In the genomic region with DNA sequence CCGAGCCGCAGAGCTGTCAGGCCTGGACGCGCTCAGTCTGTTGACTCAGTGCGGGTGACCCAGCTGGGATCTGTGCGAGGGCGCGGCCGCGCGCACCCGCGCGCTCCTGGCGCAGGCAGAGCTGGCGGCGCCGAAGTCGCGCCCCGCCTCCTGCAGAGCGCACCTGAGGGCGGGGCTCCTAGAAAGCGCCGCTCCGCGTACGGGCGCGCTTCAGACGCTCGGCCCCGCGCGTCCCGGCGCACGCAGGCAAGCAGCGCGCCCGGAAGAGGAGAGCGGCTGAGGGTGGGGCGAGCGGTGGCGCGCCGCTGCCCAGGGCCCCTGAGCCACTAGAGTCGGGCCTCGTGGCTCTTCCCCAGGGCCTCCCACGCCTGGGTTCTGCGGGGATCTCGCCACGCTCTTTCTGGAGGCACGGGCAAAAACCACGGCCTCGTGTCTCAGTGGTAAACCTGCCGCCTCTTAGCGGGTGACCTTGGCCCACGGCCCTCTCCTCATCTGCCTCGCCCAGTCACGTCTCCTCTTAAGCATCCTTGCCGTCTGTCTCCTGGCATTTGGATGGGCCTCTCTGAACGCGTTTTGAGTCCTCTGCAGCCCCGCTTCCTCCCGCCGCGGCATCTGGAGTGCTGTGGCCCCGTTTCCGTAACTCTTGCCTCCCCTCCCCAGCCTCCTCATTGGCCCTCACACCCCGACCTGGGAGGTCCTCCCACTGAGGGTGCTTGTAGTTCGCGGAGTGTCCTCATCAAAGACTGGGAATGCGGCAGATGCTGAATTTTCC, we compare ENCODE assay signal across 1 cellular context.
TF ChIP-seq lines count a peak whose summit lies in the region.

A gene with protein sequence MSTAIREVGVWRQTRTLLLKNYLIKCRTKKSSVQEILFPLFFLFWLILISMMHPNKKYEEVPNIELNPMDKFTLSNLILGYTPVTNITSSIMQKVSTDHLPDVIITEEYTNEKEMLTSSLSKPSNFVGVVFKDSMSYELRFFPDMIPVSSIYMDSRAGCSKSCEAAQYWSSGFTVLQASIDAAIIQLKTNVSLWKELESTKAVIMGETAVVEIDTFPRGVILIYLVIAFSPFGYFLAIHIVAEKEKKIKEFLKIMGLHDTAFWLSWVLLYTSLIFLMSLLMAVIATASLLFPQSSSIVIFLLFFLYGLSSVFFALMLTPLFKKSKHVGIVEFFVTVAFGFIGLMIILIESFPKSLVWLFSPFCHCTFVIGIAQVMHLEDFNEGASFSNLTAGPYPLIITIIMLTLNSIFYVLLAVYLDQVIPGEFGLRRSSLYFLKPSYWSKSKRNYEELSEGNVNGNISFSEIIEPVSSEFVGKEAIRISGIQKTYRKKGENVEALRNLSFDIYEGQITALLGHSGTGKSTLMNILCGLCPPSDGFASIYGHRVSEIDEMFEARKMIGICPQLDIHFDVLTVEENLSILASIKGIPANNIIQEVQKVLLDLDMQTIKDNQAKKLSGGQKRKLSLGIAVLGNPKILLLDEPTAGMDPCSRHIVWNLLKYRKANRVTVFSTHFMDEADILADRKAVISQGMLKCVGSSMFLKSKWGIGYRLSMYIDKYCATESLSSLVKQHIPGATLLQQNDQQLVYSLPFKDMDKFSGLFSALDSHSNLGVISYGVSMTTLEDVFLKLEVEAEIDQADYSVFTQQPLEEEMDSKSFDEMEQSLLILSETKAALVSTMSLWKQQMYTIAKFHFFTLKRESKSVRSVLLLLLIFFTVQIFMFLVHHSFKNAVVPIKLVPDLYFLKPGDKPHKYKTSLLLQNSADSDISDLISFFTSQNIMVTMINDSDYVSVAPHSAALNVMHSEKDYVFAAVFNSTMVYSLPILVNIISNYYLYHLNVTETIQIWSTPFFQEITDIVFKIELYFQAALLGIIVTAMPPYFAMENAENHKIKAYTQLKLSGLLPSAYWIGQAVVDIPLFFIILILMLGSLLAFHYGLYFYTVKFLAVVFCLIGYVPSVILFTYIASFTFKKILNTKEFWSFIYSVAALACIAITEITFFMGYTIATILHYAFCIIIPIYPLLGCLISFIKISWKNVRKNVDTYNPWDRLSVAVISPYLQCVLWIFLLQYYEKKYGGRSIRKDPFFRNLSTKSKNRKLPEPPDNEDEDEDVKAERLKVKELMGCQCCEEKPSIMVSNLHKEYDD (N-terminal part only) (minus strand): TSS at position 74 of the 772 bp plus-strand sequence. CDS start 12,718 bp downstream, outside the sequence.

TF ChIP-seq in Ishikawa, 13 proteins besides CTCF, POLR2A, EP300 and RAD21:
- TF ChIP-seq TEAD4 (IDR thresholded peaks at IDR 0.05) (no peak), TCF12 (IDR thresholded peaks at IDR 0.05; ENCODE audit: low read depth) (no peak; the same call in 1 of the 2 replicates), CREB1 (IDR thresholded peaks at IDR 0.05; ENCODE audit: low read depth) (no peak), CEBPB (IDR thresholded peaks at IDR 0.05) (no peak), TAF1 (IDR thresholded peaks at IDR 0.05; ENCODE audit: low read depth) (peak; percentile 63), ZBTB7A (IDR thresholded peaks at IDR 0.05; ENCODE audit: low read depth) (no peak), YY1 (IDR thresholded peaks at IDR 0.05; ENCODE audit: low read depth) (peak; percentile 41; the same call in 1 of the 2 replicates)
- TF ChIP-seq, protein P1, sequence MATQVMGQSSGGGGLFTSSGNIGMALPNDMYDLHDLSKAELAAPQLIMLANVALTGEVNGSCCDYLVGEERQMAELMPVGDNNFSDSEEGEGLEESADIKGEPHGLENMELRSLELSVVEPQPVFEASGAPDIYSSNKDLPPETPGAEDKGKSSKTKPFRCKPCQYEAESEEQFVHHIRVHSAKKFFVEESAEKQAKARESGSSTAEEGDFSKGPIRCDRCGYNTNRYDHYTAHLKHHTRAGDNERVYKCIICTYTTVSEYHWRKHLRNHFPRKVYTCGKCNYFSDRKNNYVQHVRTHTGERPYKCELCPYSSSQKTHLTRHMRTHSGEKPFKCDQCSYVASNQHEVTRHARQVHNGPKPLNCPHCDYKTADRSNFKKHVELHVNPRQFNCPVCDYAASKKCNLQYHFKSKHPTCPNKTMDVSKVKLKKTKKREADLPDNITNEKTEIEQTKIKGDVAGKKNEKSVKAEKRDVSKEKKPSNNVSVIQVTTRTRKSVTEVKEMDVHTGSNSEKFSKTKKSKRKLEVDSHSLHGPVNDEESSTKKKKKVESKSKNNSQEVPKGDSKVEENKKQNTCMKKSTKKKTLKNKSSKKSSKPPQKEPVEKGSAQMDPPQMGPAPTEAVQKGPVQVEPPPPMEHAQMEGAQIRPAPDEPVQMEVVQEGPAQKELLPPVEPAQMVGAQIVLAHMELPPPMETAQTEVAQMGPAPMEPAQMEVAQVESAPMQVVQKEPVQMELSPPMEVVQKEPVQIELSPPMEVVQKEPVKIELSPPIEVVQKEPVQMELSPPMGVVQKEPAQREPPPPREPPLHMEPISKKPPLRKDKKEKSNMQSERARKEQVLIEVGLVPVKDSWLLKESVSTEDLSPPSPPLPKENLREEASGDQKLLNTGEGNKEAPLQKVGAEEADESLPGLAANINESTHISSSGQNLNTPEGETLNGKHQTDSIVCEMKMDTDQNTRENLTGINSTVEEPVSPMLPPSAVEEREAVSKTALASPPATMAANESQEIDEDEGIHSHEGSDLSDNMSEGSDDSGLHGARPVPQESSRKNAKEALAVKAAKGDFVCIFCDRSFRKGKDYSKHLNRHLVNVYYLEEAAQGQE (IDR thresholded peaks at IDR 0.05; ENCODE audit: low read depth) = no peak
- TF ChIP-seq, protein P2, sequence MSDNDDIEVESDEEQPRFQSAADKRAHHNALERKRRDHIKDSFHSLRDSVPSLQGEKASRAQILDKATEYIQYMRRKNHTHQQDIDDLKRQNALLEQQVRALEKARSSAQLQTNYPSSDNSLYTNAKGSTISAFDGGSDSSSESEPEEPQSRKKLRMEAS (IDR thresholded peaks at IDR 0.05) = peak; percentile 83
- TF ChIP-seq, protein P3, sequence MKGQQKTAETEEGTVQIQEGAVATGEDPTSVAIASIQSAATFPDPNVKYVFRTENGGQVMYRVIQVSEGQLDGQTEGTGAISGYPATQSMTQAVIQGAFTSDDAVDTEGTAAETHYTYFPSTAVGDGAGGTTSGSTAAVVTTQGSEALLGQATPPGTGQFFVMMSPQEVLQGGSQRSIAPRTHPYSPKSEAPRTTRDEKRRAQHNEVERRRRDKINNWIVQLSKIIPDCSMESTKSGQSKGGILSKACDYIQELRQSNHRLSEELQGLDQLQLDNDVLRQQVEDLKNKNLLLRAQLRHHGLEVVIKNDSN (IDR thresholded peaks at IDR 0.05) = no peak
